ENCODE assay signal across 16 cellular contexts in genomic region chr2:68263632-68264031, GRCh38. TPM values are rescaled to one million over a fixed set of nuclear protein-coding genes. Genes with fewer than 3 reads are reported as not detected.
"Had no signal": no experiment of that assay in that cellular context is flagged by ENCODE, and none has a peak within 500 bp of the region (broad histone marks: within the 10 kb centered on the region; RNA-seq: fewer than 3 reads in every experiment).

No MANE protein-coding gene starts in this region.

- H3K36me3 ChIP-seq: cardiac muscle cell, esophagus squamous epithelium, right atrium auricular region, tibial nerve, vagina had no signal

- ATAC-seq: activated naive CD8-positive, alpha-beta T cell treated with anti-CD3 and anti-CD28 coated beads, Interleukin-2, amount 50 U/mL, for 24 hours; left colon; natural killer cell; stimulated activated naive B cell treated with anti-CD40 and anti-IgM and Interleukin-4, amounts not matched to agents 10 μg/mL and 1 μg/mL and 100 μg/mL, for 72 hours had no signal

- H3K27me3 ChIP-seq: cardiac muscle cell, esophagus squamous epithelium, right atrium auricular region, tibial nerve, vagina had no signal

- H3K9me3 ChIP-seq: esophagus squamous epithelium, right atrium auricular region, tibial nerve, vagina had no signal

- H3K4me1 ChIP-seq: esophagus squamous epithelium, right atrium auricular region, tibial nerve, vagina had no signal

- H3K4me3 ChIP-seq: cardiac muscle cell, esophagus squamous epithelium, right atrium auricular region, tibial nerve, vagina had no signal

- DNase-seq: activated CD4-positive, alpha-beta T cell treated with anti-CD3 and anti-CD28 coated beads for 4 hours; activated naive CD4-positive, alpha-beta T cell treated with Interleukin-2 at 50 U/mL for 16 hours; activated naive CD8-positive, alpha-beta T cell treated with anti-CD3 and anti-CD28 coated beads, Interleukin-2, amount 50 U/mL, for 24 hours; esophagus squamous epithelium; foreskin fibroblast; left colon; mammary epithelial cell; natural killer cell; posterior cingulate gyrus; small intestine; stimulated activated naive B cell treated with anti-CD40 and anti-IgM and Interleukin-4, amounts not matched to agents 10 μg/mL and 1 μg/mL and 100 μg/mL, for 72 hours had no signal

- H3K27ac ChIP-seq: cardiac muscle cell, esophagus squamous epithelium, right atrium auricular region, tibial nerve, vagina had no signal

RNA-seq across cellular contexts. Expression of gene CNRIP1, which starts 56.1 kb away (rescaled TPM):
- total RNA-seq: activated T-helper 1 cell treated with anti-CD3 and anti-CD28 coated beads, Interleukin-12 subunit alpha, Interleukin-12 subunit beta, Interleukin-2, Interleukin-4 antibody, amounts not matched to agents 30 ng/mL and 10 ng/mL and 1 ng/mL, durations not matched to agents 14 hours and 24 hours and 36 hours had no signal
